In the genomic region with DNA sequence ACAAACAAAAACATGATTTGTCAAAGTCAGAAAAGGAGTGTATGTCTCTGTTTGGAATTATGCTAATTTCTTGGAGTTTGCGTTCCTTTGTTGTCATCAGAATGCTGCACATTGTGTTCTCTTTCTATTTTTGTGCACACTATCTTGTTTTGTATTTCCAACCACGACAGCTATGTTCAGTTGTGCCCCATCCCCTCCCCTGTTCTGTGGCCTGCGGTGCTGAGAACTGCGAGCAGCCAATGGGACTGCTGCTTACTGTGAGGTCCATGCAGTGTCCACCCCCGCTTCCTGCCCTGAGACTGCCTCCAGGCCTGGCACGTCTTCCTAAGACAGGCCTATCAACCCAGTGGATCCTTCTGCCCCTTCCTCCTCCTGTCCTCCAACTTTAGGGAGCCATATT, we compare ENCODE assay signal across 13 cellular contexts.
A peak's percentile ranks its signal among the peaks of the same experiment; 100 is the strongest.
DNase-seq lines count a peak whose midpoint lies in the region; ATAC-seq, FAIRE-seq and TF ChIP-seq lines count a peak whose summit lies in the region.
"Had no signal": no experiment of that assay in that cellular context is flagged by ENCODE, and none has a peak within 500 bp of the region (broad histone marks: within the 10 kb centered on the region; RNA-seq: fewer than 3 reads in every experiment).

No MANE protein-coding gene starts in this region.

- WGBS in H1 (ENCODE audit: extremely low coverage in 1 of 2, insufficient coverage in 1 of 2, insufficient read length in 1 of 2, insufficient replicate concordance in 2 of 2, low coverage in 1 of 2, low lambda C conversion rate in 2 of 2, missing lambda C conversion rate in 1 of 2), 2 experiments: 86% methylated on average over 6 of the region's 6 CpGs; no CpG with 5 or more reads in 1 of the 2 experiments

- H2BK15ac ChIP-seq in H1 (ENCODE audit: low read length): no peak overlapping the region

- no peaks in the 10 kb centered on the region for H3K27me3 ChIP-seq in H1 (replicated peaks in 1 of 4; ENCODE audit: control insufficient read depth in 3 of 4, extremely low read depth in 1 of 4, insufficient read depth in 3 of 4, low read length in 3 of 4)

- H4K91ac ChIP-seq in H1 (replicated peaks; ENCODE audit: insufficient read length, low read length): no peak overlapping the region

- H3K4me2 ChIP-seq in H1 (ENCODE audit: insufficient read depth in 1 of 2, low read depth in 2 of 2, low read length in 2 of 2): no peak overlapping the region; a peak in 1 of 4 replicates

- no peak for TF ChIP-seq POLR2A in H1 (IDR thresholded peaks at IDR 0.05; ENCODE audit: control extremely low read depth in 1 of 2, low read depth in 2 of 2, low read length in 2 of 2)

- H2AK5ac ChIP-seq in H1 (ENCODE audit: low read depth, low read length): no peak overlapping the region

- H3K4me3 ChIP-seq in HFF-Myc (replicated peaks; ENCODE audit: low read depth, low read length) (no peak overlapping the region), H1 (ENCODE audit: extremely low read depth in 1 of 4, insufficient read depth in 2 of 4, low read depth in 3 of 4, low read length in 4 of 4) (no peak overlapping the region)

- no peaks in the 10 kb centered on the region; the same call in 1 of the 2 replicates for H3K79me1 ChIP-seq in H1 (ENCODE audit: low read depth, low read length)

- FAIRE-seq in H1 (lab: Jason Lieb, UNC): peak; percentile 39

- H3K36me3 Mint-ChIP-seq in activated T-helper 17 cell treated with anti-CD3 and anti-CD28 coated beads, Interleukin-2, amount 50 U/mL, for 72 hours (ENCODE audit: low read depth): no peaks in the 10 kb centered on the region
- no peaks in the 10 kb centered on the region for H3K36me3 Mint-ChIP-seq in activated T-helper 2 cell treated with anti-CD3 and anti-CD28 coated beads, Interferon-gamma antibody, Interleukin-2, Interleukin-4, amounts not matched to agents 10 μg/mL and 5 μg/mL and 100 μg/mL, durations not matched to agents 14 hours and 24 hours and 36 hours (ENCODE audit: low read depth)
- H3K36me3 Mint-ChIP-seq: brain; naive thymus-derived CD4-positive, alpha-beta T cell had no signal

- no peaks in the 10 kb centered on the region; the same call in 1 of the 2 replicates for H3K23me2 ChIP-seq in H1 (ENCODE audit: low read depth, low read length)

- H4K5ac ChIP-seq in H1 (ENCODE audit: insufficient read length, low read depth, low read length): no peak overlapping the region

- peaks cover 3% of the 10 kb centered on the region for H3K27me3 Mint-ChIP-seq in activated T-helper 17 cell treated with anti-CD3 and anti-CD28 coated beads, Interleukin-2, amount 50 U/mL, for 72 hours
- peaks cover 31% of the 10 kb centered on the region for H3K27me3 Mint-ChIP-seq in activated T-helper 2 cell treated with anti-CD3 and anti-CD28 coated beads, Interferon-gamma antibody, Interleukin-2, Interleukin-4, amounts not matched to agents 10 μg/mL and 5 μg/mL and 100 μg/mL, durations not matched to agents 14 hours and 24 hours and 36 hours (ENCODE audit: low read depth)
- H3K27me3 Mint-ChIP-seq: brain had no signal

- CTCF ChIA-PET in H1 (lab: Charles Lee; ENCODE audit: partially characterized antibody): interaction anchor here (0.7 to 2.1 kb wide), 4 partner anchors 8 to 202 kb away, joined by 3 to 7 read pairs (median 4); no protein-coding TSS in a partner anchor

- peak overlapping the region; percentile 58; the same call in 1 of the 2 replicates for H2AFZ ChIP-seq in H1 (ENCODE audit: low read length)

- no peaks in the 10 kb centered on the region for H3K36me3 ChIP-seq in H1 (ENCODE audit: control insufficient read depth in 2 of 4, insufficient read depth in 4 of 4, low read length in 3 of 4)

- no peak overlapping the region for H3K4me3 Mint-ChIP-seq in activated T-helper 17 cell treated with anti-CD3 and anti-CD28 coated beads, Interleukin-2, amount 50 U/mL, for 72 hours
- H3K4me3 Mint-ChIP-seq in activated T-helper 2 cell treated with anti-CD3 and anti-CD28 coated beads, Interferon-gamma antibody, Interleukin-2, Interleukin-4, amounts not matched to agents 10 μg/mL and 5 μg/mL and 100 μg/mL, durations not matched to agents 14 hours and 24 hours and 36 hours (ENCODE audit: low read depth): no peak overlapping the region
- H3K4me3 Mint-ChIP-seq: brain; naive thymus-derived CD4-positive, alpha-beta T cell had no signal

- no peak overlapping the region for H2BK5ac ChIP-seq in H1 (ENCODE audit: low read depth, low read length)

- H2BK20ac ChIP-seq in H1 (ENCODE audit: low read length): no peak overlapping the region

- ATAC-seq in activated T-helper 17 cell treated with anti-CD3 and anti-CD28 coated beads, Interleukin-2, amount 50 U/mL, for 72 hours (replicated peaks): no peak
- ATAC-seq in GM21576 (IDR thresholded peaks at IDR 0.05; ENCODE audit: unreplicated experiment): no peak
- ATAC-seq: naive thymus-derived CD4-positive, alpha-beta T cell had no signal

- H3K23ac ChIP-seq in H1 (ENCODE audit: insufficient read length): no peak overlapping the region

- no peak overlapping the region for H2BK120ac ChIP-seq in H1 (replicated peaks; ENCODE audit: low read depth, low read length)

- H3K4me1 ChIP-seq in H1 (replicated peaks in 1 of 4; ENCODE audit: control insufficient read depth in 3 of 4, insufficient read depth in 4 of 4, low read length in 3 of 4): peaks cover 0 to 4% (median 1%) of the 10 kb centered on the region in 4 experiments; a peak in 3 of 7 replicates

- no peak overlapping the region for H2BK12ac ChIP-seq in H1 (ENCODE audit: low read depth, low read length)

- TF ChIP-seq EP300 in H1 (IDR thresholded peaks at IDR 0.05; ENCODE audit: borderline replicate concordance in 1 of 2, low read depth in 2 of 2, low read length in 2 of 2): no peak

- TF ChIP-seq RAD21 in H1 (IDR thresholded peaks at IDR 0.05 in 1 of 2, conservative IDR thresholded peaks at IDR 0.05 in 1 of 2; ENCODE audit: low read depth in 2 of 2, low read length in 2 of 2): no peak

- no peaks in the 10 kb centered on the region for H3K9me3 ChIP-seq in H1 (ENCODE audit: insufficient read depth in 2 of 2, low read depth in 1 of 2, low read length in 1 of 2)

- TF ChIP-seq CTCF in HFF-Myc (IDR thresholded peaks at IDR 0.05; ENCODE audit: low read depth, low read length, missing control alignments) (no peak), H1 (IDR thresholded peaks at IDR 0.05; ENCODE audit: control extremely low read depth in 1 of 3, insufficient read depth in 1 of 3, low read depth in 1 of 3, low read length in 3 of 3) (no peak)

- no peak overlapping the region for H3K4ac ChIP-seq in H1 (replicated peaks; ENCODE audit: insufficient read length, low read depth, low read length)

- no peak overlapping the region for H3K56ac ChIP-seq in H1 (replicated peaks; ENCODE audit: insufficient read length, low read depth, low read length)

- H3K79me2 ChIP-seq in H1 (ENCODE audit: control insufficient read depth in 1 of 2, insufficient read depth in 2 of 2, low read length in 2 of 2): no peaks in the 10 kb centered on the region

- H3K27ac Mint-ChIP-seq in activated T-helper 17 cell treated with anti-CD3 and anti-CD28 coated beads, Interleukin-2, amount 50 U/mL, for 72 hours: no peak overlapping the region
- H3K27ac Mint-ChIP-seq in activated T-helper 2 cell treated with anti-CD3 and anti-CD28 coated beads, Interferon-gamma antibody, Interleukin-2, Interleukin-4, amounts not matched to agents 10 μg/mL and 5 μg/mL and 100 μg/mL, durations not matched to agents 14 hours and 24 hours and 36 hours: no peak overlapping the region
- H3K27ac Mint-ChIP-seq: naive thymus-derived CD4-positive, alpha-beta T cell had no signal

- no peak overlapping the region for H3K18ac ChIP-seq in H1 (ENCODE audit: extremely low read depth, low read length)

- H4K20me1 ChIP-seq in H1 (replicated peaks in 1 of 2; ENCODE audit: control insufficient read depth in 1 of 2, insufficient read depth in 2 of 2, low read length in 2 of 2): peaks cover 0 to 1% of the 10 kb centered on the region in 2 experiments

- H3K14ac ChIP-seq in H1 (ENCODE audit: insufficient read length): no peak overlapping the region

- intact Hi-C loops in activated T-helper 2 cell treated with anti-CD3 and anti-CD28 coated beads, Interferon-gamma antibody, Interleukin-2, Interleukin-4, amounts not matched to agents 10 μg/mL and 5 μg/mL and 100 μg/mL, durations not matched to agents 14 hours and 24 hours and 36 hours (cut with micrococcal nuclease): no loop called here

- H3K9me3 Mint-ChIP-seq in activated T-helper 17 cell treated with anti-CD3 and anti-CD28 coated beads, Interleukin-2, amount 50 U/mL, for 72 hours: no peaks in the 10 kb centered on the region
- no peaks in the 10 kb centered on the region for H3K9me3 Mint-ChIP-seq in activated T-helper 2 cell treated with anti-CD3 and anti-CD28 coated beads, Interferon-gamma antibody, Interleukin-2, Interleukin-4, amounts not matched to agents 10 μg/mL and 5 μg/mL and 100 μg/mL, durations not matched to agents 14 hours and 24 hours and 36 hours

- no peaks in the 10 kb centered on the region for H3K4me1 Mint-ChIP-seq in activated T-helper 17 cell treated with anti-CD3 and anti-CD28 coated beads, Interleukin-2, amount 50 U/mL, for 72 hours
- H3K4me1 Mint-ChIP-seq in activated T-helper 2 cell treated with anti-CD3 and anti-CD28 coated beads, Interferon-gamma antibody, Interleukin-2, Interleukin-4, amounts not matched to agents 10 μg/mL and 5 μg/mL and 100 μg/mL, durations not matched to agents 14 hours and 24 hours and 36 hours (ENCODE audit: low read depth): no peaks in the 10 kb centered on the region
- H3K4me1 Mint-ChIP-seq: naive thymus-derived CD4-positive, alpha-beta T cell had no signal

- DNase-seq in HFF-Myc (ENCODE audit: extremely low read depth, low read depth) (peak; percentile 14), H1 (ENCODE audit: low read depth in 1 of 2, low spot score in 2 of 2) (no peak), islet precursor cell (peak; percentile 60), substantia nigra (lab: John Stamatoyannopoulos, UW) (peak; percentile 14 to 95 (median 77)), SKM-1 treated with dmso at 0.1 percent for 144 hours (lab: John Stamatoyannopoulos, UW; ENCODE audit: unreplicated experiment) (no peak)
- DNase-seq in activated T-helper 2 cell treated with anti-CD3 and anti-CD28 coated beads, Interferon-gamma antibody, Interleukin-2, Interleukin-4, amounts not matched to agents 10 μg/mL and 5 μg/mL and 100 μg/mL, durations not matched to agents 14 hours and 24 hours and 36 hours (ENCODE audit: low spot score): no peak
- DNase-seq: COR-L47; naive thymus-derived CD4-positive, alpha-beta T cell; NCI-H524 treated with DMSO at 0.1 percent for 48 hours; stimulated activated CD4-positive, alpha-beta T cell treated with anti-CD3 and anti-CD28 coated beads, Interleukin-2, amount 100 ng/mL, for 48 hours had no signal

- POLR2A ChIA-PET in H1 (lab: Charles Lee; ENCODE audit: partially characterized antibody): no interaction called here

- H3K27ac ChIP-seq in H1 (ENCODE audit: low read depth, low read length) (no peak overlapping the region), substantia nigra (ENCODE audit: low read depth, low read length, poor library complexity, severe bottlenecking) (peak overlapping the region; percentile 97)

- no peak overlapping the region for H4K8ac ChIP-seq in H1 (ENCODE audit: extremely low read depth, insufficient read depth, low read length)

- no peak overlapping the region; a peak in 1 of 7 replicates for H3K9ac ChIP-seq in H1 (replicated peaks in 1 of 4; ENCODE audit: extremely low read depth in 1 of 4, low read depth in 3 of 4, low read length in 3 of 4)

TF ChIP-seq in H1, 55 proteins besides CTCF, POLR2A, EP300 and RAD21 (continues in another document):
- no peak for TF ChIP-seq CHD1 (IDR thresholded peaks at IDR 0.05; ENCODE audit: low read depth, low read length)

Comparison
In these comparisons a context has a peak if more than half of its experiments do, and no peak if none do; other contexts are left out.
1. DNase-seq: peak in HFF-Myc (single experiment), islet precursor cell (single experiment) and substantia nigra (49 of 49); none in H1 (0 of 2), SKM-1 treated with dmso at 0.1 percent for 144 hours (single experiment) and activated T-helper 2 cell treated with anti-CD3 and anti-CD28 coated beads, Interferon-gamma antibody, Interleukin-2, Interleukin-4, amounts not matched to agents 10 μg/mL and 5 μg/mL and 100 μg/mL, durations not matched to agents 14 hours and 24 hours and 36 hours (single experiment).